Comparison of ENCODE assay signal across 8 cellular contexts in genomic region chr17:6910987-6911603, GRCh38.
A peak's percentile ranks its signal among the peaks of the same experiment; 100 is the strongest.
DNase-seq lines count a peak whose midpoint lies in the region; ATAC-seq and TF ChIP-seq lines count a peak whose summit lies in the region.

No MANE protein-coding gene starts in this region.

- peaks cover 0 to 9% (median 2%) of the 10 kb centered on the region in 4 donors for H3K4me1 ChIP-seq in liver (ENCODE audit: control insufficient read depth in 4 of 4, insufficient read depth in 4 of 4, low read length in 3 of 4)

- no peak overlapping the region for H3K27ac ChIP-seq in liver (ENCODE audit: low read depth in 1 of 2, low read length in 2 of 2)

- intact Hi-C loops in sciatic nerve (cut with DNase I): loop anchor here (5.0 kb wide), 1 partner anchor 111 kb away; the partner anchor contains the start of gene BCL6B
- intact Hi-C loops in Right ventricle myocardium inferior (cut with DNase I): loop anchor here (5.0 kb wide), 1 partner anchor 111 kb away; the partner anchor contains the start of gene BCL6B

- WGBS in liver: 10% methylated on average over 2 of the region's 2 CpGs

- ATAC-seq in sciatic nerve (no peak), GM18520 (IDR thresholded peaks at IDR 0.05; ENCODE audit: unreplicated experiment) (no peak), Right ventricle myocardium inferior (no peak)

- TF ChIP-seq CTCF in GM12864 (IDR thresholded peaks at IDR 0.05; ENCODE audit: low read depth, low read length, missing control alignments) (peak; percentile 63), astrocyte of the spinal cord (IDR thresholded peaks at IDR 0.05; ENCODE audit: low read depth, low read length) (peak; percentile 70), liver (IDR thresholded peaks at IDR 0.05; ENCODE audit: low read depth, low read length, missing input control) (peak; percentile 56)

- no peaks in the 10 kb centered on the region for H3K9me3 ChIP-seq in liver (ENCODE audit: control insufficient read depth in 4 of 4, low read length in 3 of 4)

- no peaks in the 10 kb centered on the region for H3K36me3 ChIP-seq in liver (ENCODE audit: control insufficient read depth in 4 of 4, insufficient read depth in 3 of 4, low read depth in 1 of 4, low read length in 3 of 4)

- in situ Hi-C loops in astrocyte of the spinal cord (cut with HindIII; ENCODE audit: low sequenced_read_pairs): no loop called here

- peak; percentile 12 for DNase-seq in GM12864 (ENCODE audit: low read depth)
- DNase-seq in NCI-H1694 (lab: John Stamatoyannopoulos, UW): peak; percentile 44
- peak; percentile 61 for DNase-seq in astrocyte of the spinal cord (ENCODE audit: low read depth, low spot score)
- no peak for DNase-seq in sciatic nerve (ENCODE audit: low spot score)
- no peak for DNase-seq in NCI-H2107 (lab: John Stamatoyannopoulos, UW)
- no peak for DNase-seq in Right ventricle myocardium inferior (ENCODE audit: missing footprints)

- TF ChIP-seq RAD21 in liver (IDR thresholded peaks at IDR 0.05): peak; percentile 64 to 78

- no peak overlapping the region for H3K4me3 ChIP-seq in GM12864 (ENCODE audit: low read depth, low read length)
- H3K4me3 ChIP-seq in astrocyte of the spinal cord (ENCODE audit: low read depth, low read length): no peak overlapping the region
- H3K4me3 ChIP-seq in liver (ENCODE audit: low read depth in 1 of 3, low read length in 3 of 3): no peak overlapping the region

- no peak overlapping the region for H3K9ac ChIP-seq in liver (ENCODE audit: low read depth in 1 of 2, low read length in 2 of 2)

- no peaks in the 10 kb centered on the region for H3K27me3 ChIP-seq in liver (ENCODE audit: control insufficient read depth in 4 of 4, insufficient read depth in 4 of 4, low read length in 3 of 4)

TF ChIP-seq in liver, 16 proteins besides CTCF, POLR2A, EP300 and RAD21:
- TF ChIP-seq JUND (IDR thresholded peaks at IDR 0.05) (no peak), SP1 (IDR thresholded peaks at IDR 0.05) (no peak), ZBTB33 (IDR thresholded peaks at IDR 0.05) (no peak), REST (IDR thresholded peaks at IDR 0.05) (no peak), ATF3 (IDR thresholded peaks at IDR 0.05) (no peak), EGR1 (IDR thresholded peaks at IDR 0.05; ENCODE audit: low read depth in 2 of 2) (no peak), RXRA (IDR thresholded peaks at IDR 0.05) (no peak), FOXA2 (IDR thresholded peaks at IDR 0.05) (no peak), NR2F2 (IDR thresholded peaks at IDR 0.05) (no peak)

Comparison
In these comparisons a context has a peak if more than half of its experiments do, and no peak if none do; other contexts are left out.
1. DNase-seq: peak in GM12864 (single experiment), NCI-H1694 (single experiment) and astrocyte of the spinal cord (single experiment); none in sciatic nerve (single experiment), NCI-H2107 (single experiment) and Right ventricle myocardium inferior (single experiment).
2. Peak in every context shown above with its lines, with median percentiles within 50 percentile points of each other: CTCF ChIP-seq.